ENCODE assay signal across 1 cellular context in genomic region chr6:36027501-36028087, GRCh38.
TF ChIP-seq lines count a peak whose summit lies in the region.

MAPK14 (plus strand) TSS chr6:36027808; CDS start chr6:36028158, 350 bp downstream.

TF ChIP-seq in WTC11, 78 proteins besides CTCF, POLR2A, EP300 and RAD21 (continued from another document):
- TF ChIP-seq GABPB1 (CRISPR knock-in tag; IDR thresholded peaks at IDR 0.05), result peak; percentile 32
- peak; percentile 30; the same call in 1 of the 2 replicates for TF ChIP-seq NFYB (CRISPR knock-in tag; conservative IDR thresholded peaks at IDR 0.05; ENCODE audit: low read depth)
